In the genomic region with DNA sequence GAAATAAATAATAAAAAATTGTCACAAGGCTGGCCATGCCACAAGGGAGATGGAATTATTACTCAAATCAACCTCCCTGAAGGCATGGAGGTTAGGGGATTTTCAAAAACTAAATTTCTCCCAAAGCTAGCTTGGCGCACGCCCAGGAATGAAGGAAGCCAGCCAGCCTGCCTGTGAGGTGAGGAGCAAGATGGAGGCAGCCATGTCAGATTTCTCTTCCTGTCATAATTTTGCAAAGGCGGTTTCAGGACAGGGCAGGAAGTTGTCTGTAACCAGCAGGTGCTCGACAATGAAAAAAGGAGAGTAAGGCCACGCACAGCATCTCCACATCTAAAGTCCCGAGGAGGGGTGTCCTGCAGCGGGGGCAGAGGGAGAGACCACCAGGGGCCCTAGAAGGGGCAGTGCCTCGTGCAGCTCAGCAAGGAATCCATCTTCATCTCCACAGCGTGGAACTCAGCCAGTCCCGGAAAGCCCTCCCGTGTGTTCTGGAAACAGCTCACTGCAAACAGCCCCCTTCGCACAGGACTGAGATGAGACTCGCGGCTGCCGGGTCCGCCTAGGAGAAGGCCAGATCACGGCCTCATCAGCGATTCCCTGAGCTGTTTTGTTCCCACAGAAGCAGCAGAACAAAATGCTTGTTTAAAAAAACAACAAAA, we compare ENCODE assay signal across 14 cellular contexts. TPM values are rescaled to one million over a fixed set of nuclear protein-coding genes. Genes with fewer than 3 reads are reported as not detected.
DNase-seq lines count a peak whose midpoint lies in the region; ATAC-seq and TF ChIP-seq lines count a peak whose summit lies in the region.
"Had no signal": no experiment of that assay in that cellular context is flagged by ENCODE, and none has a peak within 500 bp of the region (broad histone marks: within the 10 kb centered on the region; RNA-seq: fewer than 3 reads in every experiment).

No MANE protein-coding gene starts in this region.

- no peaks in the 10 kb centered on the region for H3K79me2 ChIP-seq in neural progenitor cell (ENCODE audit: low read depth)

- H2AFZ ChIP-seq in neural progenitor cell (replicated peaks) = no peak overlapping the region

- H3K36me3 Mint-ChIP-seq in activated CD4-positive, alpha-beta T cell treated with anti-CD3 and anti-CD28 coated beads, Interleukin-2, amount 10 ng/mL, durations not matched to agents 7 days and 5 days (ENCODE audit: low read depth) = peaks cover 6% of the 10 kb centered on the region
- H3K36me3 Mint-ChIP-seq in brain = peaks cover 5% of the 10 kb centered on the region
- H3K36me3 Mint-ChIP-seq in neural progenitor cell = no peaks in the 10 kb centered on the region

- H3K36me3 ChIP-seq in neural progenitor cell = no peaks in the 10 kb centered on the region
- H3K36me3 ChIP-seq: neutrophil had no signal

- H3K27me3 Mint-ChIP-seq in activated CD4-positive, alpha-beta T cell treated with anti-CD3 and anti-CD28 coated beads, Interleukin-2, amount 10 ng/mL, durations not matched to agents 7 days and 5 days = no peaks in the 10 kb centered on the region
- H3K27me3 Mint-ChIP-seq in brain = peaks cover 2% of the 10 kb centered on the region
- peaks cover 11% of the 10 kb centered on the region for H3K27me3 Mint-ChIP-seq in neural progenitor cell (ENCODE audit: insufficient read depth, low read depth)
- H3K27me3 Mint-ChIP-seq: activated T-helper 17 cell treated with anti-CD3 and anti-CD28 coated beads, Interleukin-2, amount 50 U/mL, for 72 hours; stimulated activated naive CD8-positive, alpha-beta T cell treated with anti-CD3 and anti-CD28 coated beads, Interleukin-15, Interleukin-2, amounts not matched to agents 100 ng/mL and 50 ng/mL, for 24 hours had no signal

- H3K27ac Mint-ChIP-seq in activated CD4-positive, alpha-beta T cell treated with anti-CD3 and anti-CD28 coated beads, Interleukin-2, amount 10 ng/mL, durations not matched to agents 7 days and 5 days = peak overlapping the region; percentile 82
- H3K27ac Mint-ChIP-seq in brain (peak overlapping the region; percentile 70 to 99 (median 95)), neural progenitor cell (peak overlapping the region; percentile 98)
- H3K27ac Mint-ChIP-seq: activated T-helper 17 cell treated with anti-CD3 and anti-CD28 coated beads, Interleukin-2, amount 50 U/mL, for 72 hours had no signal

- POLR2A ChIA-PET in activated CD4-positive, alpha-beta T cell treated with anti-CD3 and anti-CD28 coated beads, Interleukin-2, amount 10 ng/mL, durations not matched to agents 7 days and 5 days (lab: Charles Lee) = interaction anchor here (1.0 kb wide), 1 partner anchor 11 kb away, joined by 4 read pairs; no protein-coding TSS in a partner anchor

- peaks cover 15% of the 10 kb centered on the region for H3K4me1 Mint-ChIP-seq in activated CD4-positive, alpha-beta T cell treated with anti-CD3 and anti-CD28 coated beads, Interleukin-2, amount 10 ng/mL, durations not matched to agents 7 days and 5 days
- H3K4me1 Mint-ChIP-seq in brain (peaks cover 61% of the 10 kb centered on the region), neural progenitor cell (peaks cover 49% of the 10 kb centered on the region)
- H3K4me1 Mint-ChIP-seq: activated T-helper 17 cell treated with anti-CD3 and anti-CD28 coated beads, Interleukin-2, amount 50 U/mL, for 72 hours had no signal

- ATAC-seq in HG03469 (IDR thresholded peaks at IDR 0.05; ENCODE audit: unreplicated experiment) = no peak
- ATAC-seq in HG03520 (IDR thresholded peaks at IDR 0.05; ENCODE audit: unreplicated experiment) = no peak
- ATAC-seq: activated T-helper 17 cell treated with anti-CD3 and anti-CD28 coated beads, Interleukin-2, amount 50 U/mL, for 72 hours had no signal

- H3K27ac ChIP-seq in neural progenitor cell = no peak overlapping the region
- H3K27ac ChIP-seq: KMS-11, neutrophil had no signal

- CTCF ChIA-PET in activated CD4-positive, alpha-beta T cell treated with anti-CD3 and anti-CD28 coated beads, Interleukin-2, amount 10 ng/mL, durations not matched to agents 7 days and 5 days (lab: Charles Lee) = interaction anchor here (1.0 to 2.5 kb wide), 4 partner anchors 9 to 42 kb away, joined by 4 to 13 read pairs (median 8); no protein-coding TSS in a partner anchor

- peaks cover 13% of the 10 kb centered on the region for H4K20me1 ChIP-seq in neural progenitor cell (ENCODE audit: low read depth)

- H3K9ac ChIP-seq in neural progenitor cell = no peak overlapping the region
- H3K9ac ChIP-seq: KMS-11 had no signal

- H3K27me3 ChIP-seq in neural progenitor cell = no peaks in the 10 kb centered on the region
- H3K27me3 ChIP-seq: neutrophil had no signal

- H3K4me1 ChIP-seq in neural progenitor cell = peaks cover 61% of the 10 kb centered on the region

- no peak overlapping the region for H3K4me3 Mint-ChIP-seq in activated CD4-positive, alpha-beta T cell treated with anti-CD3 and anti-CD28 coated beads, Interleukin-2, amount 10 ng/mL, durations not matched to agents 7 days and 5 days
- peak overlapping the region in 2 of 5 experiments; percentile 63 to 70 for H3K4me3 Mint-ChIP-seq in brain
- no peak overlapping the region for H3K4me3 Mint-ChIP-seq in neural progenitor cell
- H3K4me3 Mint-ChIP-seq: activated T-helper 17 cell treated with anti-CD3 and anti-CD28 coated beads, Interleukin-2, amount 50 U/mL, for 72 hours; stimulated activated naive CD8-positive, alpha-beta T cell treated with anti-CD3 and anti-CD28 coated beads, Interleukin-15, Interleukin-2, amounts not matched to agents 100 ng/mL and 50 ng/mL, for 24 hours had no signal

- peak overlapping the region; percentile 64 for H3K4me2 ChIP-seq in neural progenitor cell
- H3K4me2 ChIP-seq: KMS-11 had no signal

- peaks cover 18% of the 10 kb centered on the region for H3K9me3 Mint-ChIP-seq in activated CD4-positive, alpha-beta T cell treated with anti-CD3 and anti-CD28 coated beads, Interleukin-2, amount 10 ng/mL, durations not matched to agents 7 days and 5 days
- H3K9me3 Mint-ChIP-seq in brain (peaks cover 0 to 15% (median 13%) of the 10 kb centered on the region in 5 experiments), neural progenitor cell (peaks cover 15% of the 10 kb centered on the region)
- H3K9me3 Mint-ChIP-seq: activated T-helper 17 cell treated with anti-CD3 and anti-CD28 coated beads, Interleukin-2, amount 50 U/mL, for 72 hours had no signal

- DNase-seq in activated CD4-positive, alpha-beta T cell treated with anti-CD3 and anti-CD28 coated beads, Interleukin-2, amount 10 ng/mL, durations not matched to agents 7 days and 5 days = no peak
- no peak for DNase-seq in activated CD4-positive, alpha-beta T cell treated with anti-CD3 and anti-CD28 coated beads for 48 hours
- peak; percentile 51 for DNase-seq in Jurkat, Clone E6-1 (ENCODE audit: low read depth, low spot score)
- peak; percentile 48 for DNase-seq in neural progenitor cell (ENCODE audit: low spot score)
- no peak for DNase-seq in foreskin fibroblast
- DNase-seq: NCI-H1417 treated with DMSO at 0.1 percent for 48 hours, NCI-H510A treated with DMSO at 0.1 percent for 48 hours had no signal

- peaks cover 28% of the 10 kb centered on the region for H3F3A ChIP-seq in neural progenitor cell (ENCODE audit: low read depth)

- H3K4me3 ChIP-seq in Jurkat, Clone E6-1 (ENCODE audit: low read length) = no peak overlapping the region
- no peak overlapping the region for H3K4me3 ChIP-seq in neural progenitor cell
- no peak overlapping the region for H3K4me3 ChIP-seq in foreskin fibroblast (ENCODE audit: low read depth in 1 of 2, low read length in 2 of 2)

- no peaks in the 10 kb centered on the region for H3K9me3 ChIP-seq in neural progenitor cell (ENCODE audit: low read depth)

- TF ChIP-seq CTCF in brain (conservative IDR thresholded peaks at IDR 0.05) (no peak), neural progenitor cell (IDR thresholded peaks at IDR 0.05) (no peak), foreskin fibroblast (IDR thresholded peaks at IDR 0.05; ENCODE audit: low read depth, low read length) (no peak)

RNA-seq across cellular contexts. Expression of gene SLC7A5, which starts 47.8 kb away (rescaled TPM):
- total RNA-seq in activated CD4-positive, alpha-beta T cell treated with anti-CD3 and anti-CD28 coated beads, Interleukin-2, amount 10 ng/mL, durations not matched to agents 7 days and 5 days = 10 to 100 TPM; 73.1 to 77.1 TPM
- 127 TPM for polyA plus RNA-seq in Jurkat, Clone E6-1 (2012; ENCODE audit: insufficient read depth, insufficient read length)
- 101 TPM for polyA plus RNA-seq in brain (ENCODE audit: insufficient read depth, low read depth, low replicate concordance)
- total RNA-seq in neural progenitor cell (ENCODE audit: low replicate concordance) = 2.8 and 8.8 TPM in 2 replicates

RNA-seq across cellular contexts. Expression of gene KLHDC4, which starts 55.7 kb away (rescaled TPM):
- total RNA-seq in activated CD4-positive, alpha-beta T cell treated with anti-CD3 and anti-CD28 coated beads, Interleukin-2, amount 10 ng/mL, durations not matched to agents 7 days and 5 days = 100 to 1,000 TPM in 1 of 2 experiments, 10 to 100 TPM in 1; 83.2 to 102 TPM
- polyA plus RNA-seq in Jurkat, Clone E6-1 (2012; ENCODE audit: insufficient read depth, insufficient read length) = 77.1 TPM
- polyA plus RNA-seq in brain (ENCODE audit: insufficient read depth, low read depth, low replicate concordance) = 18.9 TPM
- 19.2 and 30.5 TPM in 2 replicates for total RNA-seq in neural progenitor cell (ENCODE audit: low replicate concordance)

Comparison
In these comparisons a context has a peak if more than half of its experiments do, and no peak if none do; other contexts are left out.
1. DNase-seq: peak in Jurkat, Clone E6-1 (single experiment) and neural progenitor cell (single experiment); none in activated CD4-positive, alpha-beta T cell treated with anti-CD3 and anti-CD28 coated beads, Interleukin-2, amount 10 ng/mL, durations not matched to agents 7 days and 5 days (single experiment), activated CD4-positive, alpha-beta T cell treated with anti-CD3 and anti-CD28 coated beads for 48 hours (single experiment) and foreskin fibroblast (0 of 2).
2. Peak in every context shown above with its lines, with median percentiles within 50 percentile points of each other: H3K27ac Mint-ChIP-seq.